ENCODE assay signal across 8 cellular contexts in the genomic region with DNA sequence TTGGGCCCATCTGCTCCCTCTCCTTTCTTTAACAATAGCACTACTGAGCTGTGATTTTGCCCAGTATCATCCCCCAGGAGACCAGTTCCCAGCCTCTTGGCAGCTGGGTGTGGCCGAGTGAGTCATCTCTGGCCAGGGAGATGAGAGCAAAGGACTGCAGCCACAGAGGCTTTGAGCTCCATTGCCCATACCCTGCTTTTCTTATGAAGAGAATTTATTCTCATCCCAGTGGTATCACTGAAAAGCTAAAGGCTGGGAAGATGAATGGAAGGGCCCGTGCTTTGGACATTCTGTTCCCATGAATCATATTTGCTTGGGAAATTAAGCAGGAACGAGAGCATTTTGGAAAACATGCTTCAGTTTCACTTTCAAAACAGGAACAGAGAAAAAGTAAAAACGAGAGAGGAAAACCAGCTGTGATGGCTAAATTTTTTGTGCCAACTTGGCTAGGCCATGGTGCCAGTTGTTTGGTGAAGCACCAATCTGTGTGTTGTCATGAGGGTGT. TPM values are rescaled to one million over a fixed set of nuclear protein-coding genes. Genes with fewer than 3 reads are reported as not detected.
DNase-seq lines count a peak whose midpoint lies in the region; ATAC-seq lines count a peak whose summit lies in the region.

No MANE protein-coding gene starts in this region.

- DNase-seq in DMS153 treated with DMSO at 0.1 percent for 48 hours (lab: John Stamatoyannopoulos, UW; ENCODE audit: unreplicated experiment) (peak; percentile 12), SW480 (ENCODE audit: low spot score) (peak; percentile 100), glomerular visceral epithelial cell (ENCODE audit: extremely low spot score) (peak; percentile 89), NCI-H524 treated with DMSO at 0.1 percent for 48 hours (lab: John Stamatoyannopoulos, UW) (no peak), DMS79 treated with DMSO at 0.1 percent for 48 hours (lab: John Stamatoyannopoulos, UW) (no peak)
- DNase-seq in stimulated activated naive CD4-positive, alpha-beta T cell (lab: John Stamatoyannopoulos, UW), result no peak

- peak; percentile 47 for ATAC-seq in HG02870 (IDR thresholded peaks at IDR 0.05; ENCODE audit: unreplicated experiment)

- no peaks in the 10 kb centered on the region for H3K27me3 ChIP-seq in skeletal muscle satellite cell (ENCODE audit: control insufficient read depth, insufficient read depth, low read length)

- no peaks in the 10 kb centered on the region for H3K36me3 ChIP-seq in skeletal muscle satellite cell (ENCODE audit: insufficient read depth, low read length)

- H3K9me3 ChIP-seq in skeletal muscle satellite cell (replicated peaks; ENCODE audit: low read length), result no peaks in the 10 kb centered on the region

- peak overlapping the region; percentile 76 for H3K4me2 ChIP-seq in skeletal muscle satellite cell (ENCODE audit: low read length)

- H3K4me1 ChIP-seq in skeletal muscle satellite cell (ENCODE audit: control insufficient read depth, insufficient read depth, low read length), result peaks cover 24% of the 10 kb centered on the region

- peak overlapping the region; percentile 79 for H3K9ac ChIP-seq in skeletal muscle satellite cell (ENCODE audit: low read depth, low read length)

- peak overlapping the region; percentile 57 for H3K4me3 ChIP-seq in skeletal muscle satellite cell (ENCODE audit: low read length)

RNA-seq across cellular contexts. Expression of gene CST3, which starts 14.9 kb away (rescaled TPM):
- 210 and 293 TPM in 2 replicates for total RNA-seq in skeletal muscle satellite cell (2012; rRNA removed)

RNA-seq across cellular contexts. Expression of gene CST9, which starts 17.2 kb away (rescaled TPM):
- total RNA-seq in skeletal muscle satellite cell (2012; rRNA removed), result not detected in 2 replicates

RNA-seq across cellular contexts. Expression of gene CST9L, which starts 54.6 kb away (rescaled TPM):
- not detected in 2 replicates for total RNA-seq in skeletal muscle satellite cell (2012; rRNA removed)

Comparison
In these comparisons a context has a peak if more than half of its experiments do, and no peak if none do; other contexts are left out.
1. DNase-seq: peak in DMS153 treated with DMSO at 0.1 percent for 48 hours (single experiment), SW480 (single experiment) and glomerular visceral epithelial cell (single experiment); none in stimulated activated naive CD4-positive, alpha-beta T cell (0 of 6), NCI-H524 treated with DMSO at 0.1 percent for 48 hours (single experiment) and DMS79 treated with DMSO at 0.1 percent for 48 hours (single experiment).